Comparison of ENCODE assay signal across 1 cellular context in the genomic region with DNA sequence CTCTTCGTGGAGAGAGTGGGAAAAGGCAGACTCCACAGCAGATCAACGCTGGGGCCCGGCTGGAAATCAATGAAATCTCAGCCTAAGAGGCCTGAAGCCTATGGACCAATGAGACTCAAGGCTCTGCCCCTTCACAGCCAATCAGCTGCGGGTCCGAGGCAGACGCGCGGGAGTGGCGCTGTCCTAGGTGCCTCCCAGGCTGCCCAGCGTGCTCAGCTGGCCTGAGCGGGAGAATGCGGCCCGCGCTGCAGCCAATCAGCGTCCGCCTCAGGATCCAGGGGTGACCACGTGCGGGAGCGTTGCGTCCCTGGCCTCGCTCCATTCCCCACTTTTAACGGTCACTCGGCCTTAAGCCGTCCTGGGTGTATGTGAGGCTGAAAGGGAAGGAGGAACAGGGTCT.
A peak's percentile ranks its signal among the peaks of the same experiment; 100 is the strongest.
TF ChIP-seq lines count a peak whose summit lies in the region.

A gene with protein sequence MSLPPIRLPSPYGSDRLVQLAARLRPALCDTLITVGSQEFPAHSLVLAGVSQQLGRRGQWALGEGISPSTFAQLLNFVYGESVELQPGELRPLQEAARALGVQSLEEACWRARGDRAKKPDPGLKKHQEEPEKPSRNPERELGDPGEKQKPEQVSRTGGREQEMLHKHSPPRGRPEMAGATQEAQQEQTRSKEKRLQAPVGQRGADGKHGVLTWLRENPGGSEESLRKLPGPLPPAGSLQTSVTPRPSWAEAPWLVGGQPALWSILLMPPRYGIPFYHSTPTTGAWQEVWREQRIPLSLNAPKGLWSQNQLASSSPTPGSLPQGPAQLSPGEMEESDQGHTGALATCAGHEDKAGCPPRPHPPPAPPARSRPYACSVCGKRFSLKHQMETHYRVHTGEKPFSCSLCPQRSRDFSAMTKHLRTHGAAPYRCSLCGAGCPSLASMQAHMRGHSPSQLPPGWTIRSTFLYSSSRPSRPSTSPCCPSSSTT (plus strand): TSS at position 341 of the 400 bp plus-strand sequence. CDS start 10,069 bp downstream, outside the sequence.

TF ChIP-seq in K562, 482 proteins besides CTCF, POLR2A, EP300 and RAD21 (continued from another document):
- TF ChIP-seq, protein P1, sequence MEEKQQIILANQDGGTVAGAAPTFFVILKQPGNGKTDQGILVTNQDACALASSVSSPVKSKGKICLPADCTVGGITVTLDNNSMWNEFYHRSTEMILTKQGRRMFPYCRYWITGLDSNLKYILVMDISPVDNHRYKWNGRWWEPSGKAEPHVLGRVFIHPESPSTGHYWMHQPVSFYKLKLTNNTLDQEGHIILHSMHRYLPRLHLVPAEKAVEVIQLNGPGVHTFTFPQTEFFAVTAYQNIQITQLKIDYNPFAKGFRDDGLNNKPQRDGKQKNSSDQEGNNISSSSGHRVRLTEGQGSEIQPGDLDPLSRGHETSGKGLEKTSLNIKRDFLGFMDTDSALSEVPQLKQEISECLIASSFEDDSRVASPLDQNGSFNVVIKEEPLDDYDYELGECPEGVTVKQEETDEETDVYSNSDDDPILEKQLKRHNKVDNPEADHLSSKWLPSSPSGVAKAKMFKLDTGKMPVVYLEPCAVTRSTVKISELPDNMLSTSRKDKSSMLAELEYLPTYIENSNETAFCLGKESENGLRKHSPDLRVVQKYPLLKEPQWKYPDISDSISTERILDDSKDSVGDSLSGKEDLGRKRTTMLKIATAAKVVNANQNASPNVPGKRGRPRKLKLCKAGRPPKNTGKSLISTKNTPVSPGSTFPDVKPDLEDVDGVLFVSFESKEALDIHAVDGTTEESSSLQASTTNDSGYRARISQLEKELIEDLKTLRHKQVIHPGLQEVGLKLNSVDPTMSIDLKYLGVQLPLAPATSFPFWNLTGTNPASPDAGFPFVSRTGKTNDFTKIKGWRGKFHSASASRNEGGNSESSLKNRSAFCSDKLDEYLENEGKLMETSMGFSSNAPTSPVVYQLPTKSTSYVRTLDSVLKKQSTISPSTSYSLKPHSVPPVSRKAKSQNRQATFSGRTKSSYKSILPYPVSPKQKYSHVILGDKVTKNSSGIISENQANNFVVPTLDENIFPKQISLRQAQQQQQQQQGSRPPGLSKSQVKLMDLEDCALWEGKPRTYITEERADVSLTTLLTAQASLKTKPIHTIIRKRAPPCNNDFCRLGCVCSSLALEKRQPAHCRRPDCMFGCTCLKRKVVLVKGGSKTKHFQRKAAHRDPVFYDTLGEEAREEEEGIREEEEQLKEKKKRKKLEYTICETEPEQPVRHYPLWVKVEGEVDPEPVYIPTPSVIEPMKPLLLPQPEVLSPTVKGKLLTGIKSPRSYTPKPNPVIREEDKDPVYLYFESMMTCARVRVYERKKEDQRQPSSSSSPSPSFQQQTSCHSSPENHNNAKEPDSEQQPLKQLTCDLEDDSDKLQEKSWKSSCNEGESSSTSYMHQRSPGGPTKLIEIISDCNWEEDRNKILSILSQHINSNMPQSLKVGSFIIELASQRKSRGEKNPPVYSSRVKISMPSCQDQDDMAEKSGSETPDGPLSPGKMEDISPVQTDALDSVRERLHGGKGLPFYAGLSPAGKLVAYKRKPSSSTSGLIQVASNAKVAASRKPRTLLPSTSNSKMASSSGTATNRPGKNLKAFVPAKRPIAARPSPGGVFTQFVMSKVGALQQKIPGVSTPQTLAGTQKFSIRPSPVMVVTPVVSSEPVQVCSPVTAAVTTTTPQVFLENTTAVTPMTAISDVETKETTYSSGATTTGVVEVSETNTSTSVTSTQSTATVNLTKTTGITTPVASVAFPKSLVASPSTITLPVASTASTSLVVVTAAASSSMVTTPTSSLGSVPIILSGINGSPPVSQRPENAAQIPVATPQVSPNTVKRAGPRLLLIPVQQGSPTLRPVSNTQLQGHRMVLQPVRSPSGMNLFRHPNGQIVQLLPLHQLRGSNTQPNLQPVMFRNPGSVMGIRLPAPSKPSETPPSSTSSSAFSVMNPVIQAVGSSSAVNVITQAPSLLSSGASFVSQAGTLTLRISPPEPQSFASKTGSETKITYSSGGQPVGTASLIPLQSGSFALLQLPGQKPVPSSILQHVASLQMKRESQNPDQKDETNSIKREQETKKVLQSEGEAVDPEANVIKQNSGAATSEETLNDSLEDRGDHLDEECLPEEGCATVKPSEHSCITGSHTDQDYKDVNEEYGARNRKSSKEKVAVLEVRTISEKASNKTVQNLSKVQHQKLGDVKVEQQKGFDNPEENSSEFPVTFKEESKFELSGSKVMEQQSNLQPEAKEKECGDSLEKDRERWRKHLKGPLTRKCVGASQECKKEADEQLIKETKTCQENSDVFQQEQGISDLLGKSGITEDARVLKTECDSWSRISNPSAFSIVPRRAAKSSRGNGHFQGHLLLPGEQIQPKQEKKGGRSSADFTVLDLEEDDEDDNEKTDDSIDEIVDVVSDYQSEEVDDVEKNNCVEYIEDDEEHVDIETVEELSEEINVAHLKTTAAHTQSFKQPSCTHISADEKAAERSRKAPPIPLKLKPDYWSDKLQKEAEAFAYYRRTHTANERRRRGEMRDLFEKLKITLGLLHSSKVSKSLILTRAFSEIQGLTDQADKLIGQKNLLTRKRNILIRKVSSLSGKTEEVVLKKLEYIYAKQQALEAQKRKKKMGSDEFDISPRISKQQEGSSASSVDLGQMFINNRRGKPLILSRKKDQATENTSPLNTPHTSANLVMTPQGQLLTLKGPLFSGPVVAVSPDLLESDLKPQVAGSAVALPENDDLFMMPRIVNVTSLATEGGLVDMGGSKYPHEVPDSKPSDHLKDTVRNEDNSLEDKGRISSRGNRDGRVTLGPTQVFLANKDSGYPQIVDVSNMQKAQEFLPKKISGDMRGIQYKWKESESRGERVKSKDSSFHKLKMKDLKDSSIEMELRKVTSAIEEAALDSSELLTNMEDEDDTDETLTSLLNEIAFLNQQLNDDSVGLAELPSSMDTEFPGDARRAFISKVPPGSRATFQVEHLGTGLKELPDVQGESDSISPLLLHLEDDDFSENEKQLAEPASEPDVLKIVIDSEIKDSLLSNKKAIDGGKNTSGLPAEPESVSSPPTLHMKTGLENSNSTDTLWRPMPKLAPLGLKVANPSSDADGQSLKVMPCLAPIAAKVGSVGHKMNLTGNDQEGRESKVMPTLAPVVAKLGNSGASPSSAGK (IDR thresholded peaks at IDR 0.05), result peak; percentile 98
- TF ChIP-seq EGR1 (conservative IDR thresholded peaks at IDR 0.05) (no peak), POLR2B (IDR thresholded peaks at IDR 0.05; ENCODE audit: low read depth, partially characterized antibody) (no peak), MEF2A (IDR thresholded peaks at IDR 0.05; ENCODE audit: control insufficient read depth, low read depth, low read length) (no peak), BDP1 (IDR thresholded peaks at IDR 0.05; ENCODE audit: insufficient read depth, insufficient read length) (no peak), TEAD1 (CRISPR knock-in tag; IDR thresholded peaks at IDR 0.05) (peak in 1 of 2 experiments; percentile 91; a peak in 1 of 4 replicates), ZNF134 (CRISPR knock-in tag; conservative IDR thresholded peaks at IDR 0.05) (no peak), ZNF785 (CRISPR knock-in tag; IDR thresholded peaks at IDR 0.05) (no peak), FOXK2 (conservative IDR thresholded peaks at IDR 0.05 in 1 of 2, IDR thresholded peaks at IDR 0.05 in 1 of 2; ENCODE audit: low read depth in 2 of 2) (no peak), GATAD2A (IDR thresholded peaks at IDR 0.05) (no peak), PCBP2 (IDR thresholded peaks at IDR 0.05; ENCODE audit: low read depth, low read length, poor library complexity, severe bottlenecking) (no peak)
